ENCODE assay signal across 34 cellular contexts in the genomic region with DNA sequence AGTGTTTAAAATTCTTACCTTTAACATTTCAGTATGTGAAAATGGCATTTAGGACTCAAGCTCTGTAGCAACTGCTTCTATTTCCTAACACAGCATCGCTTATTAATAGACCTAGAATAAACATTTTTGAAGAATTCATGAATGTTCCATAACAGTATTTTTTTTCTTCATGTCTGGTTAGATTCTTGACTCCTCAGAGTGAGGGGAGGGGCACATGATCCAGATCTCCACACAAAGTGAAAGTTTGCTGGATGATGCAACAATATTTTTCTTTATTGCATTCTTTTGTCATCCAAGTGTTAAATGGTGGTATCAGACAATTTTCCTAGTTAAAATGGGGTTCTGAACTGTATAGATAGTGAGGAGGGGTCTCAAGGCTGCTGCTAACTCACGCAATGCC.
A peak's percentile ranks its signal among the peaks of the same experiment; 100 is the strongest.
DNase-seq lines count a peak whose midpoint lies in the region; ATAC-seq and TF ChIP-seq lines count a peak whose summit lies in the region.
"Had no signal": no experiment of that assay in that cellular context is flagged by ENCODE, and none has a peak within 500 bp of the region (broad histone marks: within the 10 kb centered on the region; RNA-seq: fewer than 3 reads in every experiment).

No MANE protein-coding gene starts in this region.

- H3K27ac ChIP-seq in gastroesophageal sphincter (no peak overlapping the region), tibial artery (peak overlapping the region; percentile 41 to 66)
- H3K27ac ChIP-seq: 22Rv1, dorsolateral prefrontal cortex, esophagus squamous epithelium, left lung, pancreas had no signal

- no peak for DNase-seq in activated T-cell treated with anti-CD3 and anti-CD28 coated beads, Interleukin-2, amount 50 U/mL, for 72 hours
- no peak for DNase-seq in activated T-cell treated with anti-CD3 and anti-CD28 coated beads, Interleukin-2, amount 50 U/mL, for 24 hours
- DNase-seq in astrocyte of the hippocampus (ENCODE audit: low read depth, low spot score) (peak; percentile 36), tibial artery (no peak), NCI-H524 (lab: John Stamatoyannopoulos, UW) (no peak)
- DNase-seq: activated CD4-positive, alpha-beta T cell treated with anti-CD3 and anti-CD28 coated beads, Interleukin-2, amount 50 U/mL, for 1 hour; activated CD4-positive, CD25-positive, alpha-beta regulatory T cell; activated gamma-delta T cell; activated naive CD8-positive, alpha-beta T cell treated with anti-CD3 and anti-CD28 coated beads, Interleukin-2, amount 10 ng/mL, durations not matched to agents 7 days and 5 days; activated T-cell treated with anti-CD3 and anti-CD28 coated beads, Interleukin-2, amount 50 U/mL, for 1 hour; Caco-2; cerebellar nuclear complex; DMS53; dorsolateral prefrontal cortex; esophagus squamous epithelium; KBM-7; left lung; MG63; NCI-H1105; NCI-H187; NCI-H524 treated with DMSO at 0.1 percent for 48 hours; pancreas; right cardiac atrium; stimulated activated CD4-positive, alpha-beta T cell treated with anti-CD3 and anti-CD28 coated beads, Interleukin-12 subunit alpha, Interleukin-12 subunit beta, amount 100 ng/mL, for 4 hours; stimulated activated CD4-positive, alpha-beta T cell treated with anti-CD3 and anti-CD28 coated beads, Interleukin-2, amount 100 ng/mL, for 48 hours; trophoblast cell had no signal

- H3K27ac Mint-ChIP-seq in activated T-cell treated with anti-CD3 and anti-CD28 coated beads, Interleukin-2, amount 50 U/mL, for 72 hours = peak overlapping the region; percentile 25
- no peak overlapping the region for H3K27ac Mint-ChIP-seq in activated T-cell treated with anti-CD3 and anti-CD28 coated beads, Interleukin-2, amount 50 U/mL, for 24 hours
- H3K27ac Mint-ChIP-seq: activated naive CD8-positive, alpha-beta T cell treated with anti-CD3 and anti-CD28 coated beads, Interleukin-2, amount 10 ng/mL, durations not matched to agents 7 days and 5 days; brain; CD14-positive monocyte; memory B cell had no signal

- no peaks in the 10 kb centered on the region for H3K27me3 Mint-ChIP-seq in activated T-cell treated with anti-CD3 and anti-CD28 coated beads, Interleukin-2, amount 50 U/mL, for 72 hours (ENCODE audit: low read depth)
- no peaks in the 10 kb centered on the region for H3K27me3 Mint-ChIP-seq in activated T-cell treated with anti-CD3 and anti-CD28 coated beads, Interleukin-2, amount 50 U/mL, for 24 hours
- H3K27me3 Mint-ChIP-seq: activated naive CD8-positive, alpha-beta T cell treated with anti-CD3 and anti-CD28 coated beads, Interleukin-2, amount 10 ng/mL, durations not matched to agents 7 days and 5 days; brain had no signal

- H3K4me3 ChIP-seq in gastroesophageal sphincter (no peak overlapping the region), tibial artery (no peak overlapping the region)
- H3K4me3 ChIP-seq: dorsolateral prefrontal cortex, esophagus squamous epithelium, left lung, MG63, pancreas had no signal

- no peak for TF ChIP-seq POLR2A in gastroesophageal sphincter (IDR thresholded peaks at IDR 0.05)

- H3K36me3 ChIP-seq in gastroesophageal sphincter = no peaks in the 10 kb centered on the region
- H3K36me3 ChIP-seq in tibial artery = no peaks in the 10 kb centered on the region
- H3K36me3 ChIP-seq: esophagus squamous epithelium, left lung, MG63, pancreas had no signal

- peaks cover 1% of the 10 kb centered on the region in 2 donors for H3K9me3 Mint-ChIP-seq in activated T-cell treated with anti-CD3 and anti-CD28 coated beads, Interleukin-2, amount 50 U/mL, for 72 hours
- H3K9me3 Mint-ChIP-seq in activated T-cell treated with anti-CD3 and anti-CD28 coated beads, Interleukin-2, amount 50 U/mL, for 24 hours = no peaks in the 10 kb centered on the region
- H3K9me3 Mint-ChIP-seq: activated naive CD8-positive, alpha-beta T cell treated with anti-CD3 and anti-CD28 coated beads, Interleukin-2, amount 10 ng/mL, durations not matched to agents 7 days and 5 days; memory B cell had no signal

- H3K4me1 ChIP-seq in gastroesophageal sphincter = peaks cover 0 to 12% (median 0%) of the 10 kb centered on the region in 3 donors
- H3K4me1 ChIP-seq in tibial artery = peaks cover 0 to 23% (median 3%) of the 10 kb centered on the region in 4 donors
- H3K4me1 ChIP-seq: Caco-2, esophagus squamous epithelium, left lung, pancreas had no signal

- H3K27me3 ChIP-seq in gastroesophageal sphincter (no peaks in the 10 kb centered on the region), tibial artery (no peaks in the 10 kb centered on the region)
- H3K27me3 ChIP-seq: dorsolateral prefrontal cortex, esophagus squamous epithelium, left lung, MG63, pancreas had no signal

- H3K4me3 Mint-ChIP-seq in activated T-cell treated with anti-CD3 and anti-CD28 coated beads, Interleukin-2, amount 50 U/mL, for 72 hours = peak overlapping the region in 1 of 2 donors; percentile 9
- H3K4me3 Mint-ChIP-seq in activated T-cell treated with anti-CD3 and anti-CD28 coated beads, Interleukin-2, amount 50 U/mL, for 24 hours = no peak overlapping the region
- H3K4me3 Mint-ChIP-seq: activated naive CD8-positive, alpha-beta T cell treated with anti-CD3 and anti-CD28 coated beads, Interleukin-2, amount 10 ng/mL, durations not matched to agents 7 days and 5 days; brain; CD14-positive monocyte; memory B cell; neural crest cell had no signal

- 51 to 53% methylated on average over 1 to 2 of the region's 2 CpGs for WGBS in gastroesophageal sphincter (ENCODE audit: low coverage in 1 of 2), 2 donors

- intact Hi-C loops in tibial artery (cut with DNase I; ENCODE audit: low total_unique reads) = no loop called here

- no peak for TF ChIP-seq EP300 in gastroesophageal sphincter (IDR thresholded peaks at IDR 0.05)

- TF ChIP-seq CTCF in gastroesophageal sphincter (IDR thresholded peaks at IDR 0.05) (no peak), tibial artery (IDR thresholded peaks at IDR 0.05) (no peak)

- H3K9me3 ChIP-seq in gastroesophageal sphincter = no peaks in the 10 kb centered on the region
- no peaks in the 10 kb centered on the region for H3K9me3 ChIP-seq in tibial artery
- H3K9me3 ChIP-seq: Caco-2, esophagus squamous epithelium, MG63, pancreas had no signal

- H3K4me1 Mint-ChIP-seq in activated T-cell treated with anti-CD3 and anti-CD28 coated beads, Interleukin-2, amount 50 U/mL, for 72 hours (ENCODE audit: low read depth) = peaks cover 15% of the 10 kb centered on the region
- peaks cover 12% of the 10 kb centered on the region for H3K4me1 Mint-ChIP-seq in activated T-cell treated with anti-CD3 and anti-CD28 coated beads, Interleukin-2, amount 50 U/mL, for 24 hours (ENCODE audit: low read depth)
- H3K4me1 Mint-ChIP-seq: CD14-positive monocyte, neural crest cell had no signal

- no peak for ATAC-seq in activated T-cell treated with anti-CD3 and anti-CD28 coated beads, Interleukin-2, amount 50 U/mL, for 72 hours (replicated peaks in 1 of 2)
- peak; percentile 48 for ATAC-seq in gastroesophageal sphincter
- ATAC-seq in HG03469 (IDR thresholded peaks at IDR 0.05; ENCODE audit: unreplicated experiment) = no peak
- no peak for ATAC-seq in GM18873 (IDR thresholded peaks at IDR 0.05; ENCODE audit: low FRiP score, unreplicated experiment)
- ATAC-seq: left lung, pancreas, right cardiac atrium had no signal

- H3K36me3 Mint-ChIP-seq in activated T-cell treated with anti-CD3 and anti-CD28 coated beads, Interleukin-2, amount 50 U/mL, for 72 hours (ENCODE audit: insufficient read depth in 2 of 2) = no peaks in the 10 kb centered on the region
- H3K36me3 Mint-ChIP-seq in activated T-cell treated with anti-CD3 and anti-CD28 coated beads, Interleukin-2, amount 50 U/mL, for 24 hours (ENCODE audit: low read depth) = no peaks in the 10 kb centered on the region
- H3K36me3 Mint-ChIP-seq: brain, CD14-positive monocyte, memory B cell had no signal

Comparison
In these comparisons a context has a peak if more than half of its experiments do, and no peak if none do; other contexts are left out.
1. H3K27ac ChIP-seq: peak in tibial artery (2 of 2); none in gastroesophageal sphincter (0 of 4).